Comparison of ENCODE assay signal across 16 cellular contexts in genomic region chr12:74794522-74794921, GRCh38.
DNase-seq lines count a peak whose midpoint lies in the region; ATAC-seq, FAIRE-seq and TF ChIP-seq lines count a peak whose summit lies in the region.
"Had no signal": no experiment of that assay in that cellular context is flagged by ENCODE, and none has a peak within 500 bp of the region (broad histone marks: within the 10 kb centered on the region; RNA-seq: fewer than 3 reads in every experiment).

No MANE protein-coding gene starts in this region.

- ATAC-seq in psoas muscle, result no peak

- no peaks in the 10 kb centered on the region for H3K79me1 ChIP-seq in mesenchymal stem cell (replicated peaks; ENCODE audit: low read length, poor library complexity, severe bottlenecking)

- no peak overlapping the region for H3K4ac ChIP-seq in mesenchymal stem cell (ENCODE audit: low read depth in 1 of 2, low read length in 2 of 2)

- WGBS in mesenchymal stem cell, result no CpG with 5 or more reads among the region's 4 CpGs
- WGBS in psoas muscle, 3 donors, result 82 to 88% (median 85%) methylated on average over 4 of the region's 4 CpGs

- no peak overlapping the region for H2BK15ac ChIP-seq in mesenchymal stem cell (ENCODE audit: low read depth, poor library complexity, severe bottlenecking)

- no peak overlapping the region for H2AFZ ChIP-seq in mesenchymal stem cell (ENCODE audit: low read depth, low read length)

- no peak overlapping the region for H4K91ac ChIP-seq in mesenchymal stem cell (ENCODE audit: low read length)

- H4K8ac ChIP-seq in mesenchymal stem cell (ENCODE audit: low read length), result no peak overlapping the region

- H2BK12ac ChIP-seq in mesenchymal stem cell (ENCODE audit: low read length in 2 of 2), result no peak overlapping the region

- intact Hi-C loops in psoas muscle (cut with DNase I), result no loop called here

- peak; percentile 71 for FAIRE-seq in D721Med (lab: Jason Lieb, UNC)
- FAIRE-seq: GM12892 had no signal

- no peaks in the 10 kb centered on the region for H3K27me3 ChIP-seq in mesenchymal stem cell (ENCODE audit: control insufficient read depth in 1 of 2, insufficient read depth in 1 of 2, low read length in 2 of 2)
- H3K27me3 ChIP-seq in psoas muscle (ENCODE audit: insufficient read depth in 3 of 3, low read length in 2 of 3), result no peaks in the 10 kb centered on the region

- no peak overlapping the region for H3K23ac ChIP-seq in mesenchymal stem cell (ENCODE audit: low read length in 2 of 2)

- no peak overlapping the region for H3K14ac ChIP-seq in mesenchymal stem cell (ENCODE audit: low read length in 2 of 2)

- no peak overlapping the region for H3K18ac ChIP-seq in mesenchymal stem cell (ENCODE audit: low read depth in 1 of 2, low read length in 2 of 2)

- TF ChIP-seq CTCF in D721Med (IDR thresholded peaks at IDR 0.05; ENCODE audit: insufficient read depth, missing control alignments) (no peak), psoas muscle (IDR thresholded peaks at IDR 0.05) (no peak)

- H2BK120ac ChIP-seq in mesenchymal stem cell (ENCODE audit: low read depth, low read length), result no peak overlapping the region

- H2AK5ac ChIP-seq in mesenchymal stem cell (ENCODE audit: low read length, severe bottlenecking), result no peak overlapping the region

- no peaks in the 10 kb centered on the region for H3K36me3 ChIP-seq in mesenchymal stem cell (ENCODE audit: control insufficient read depth in 1 of 2, insufficient read depth in 2 of 2, low read depth in 1 of 2, low read length in 2 of 2)
- no peaks in the 10 kb centered on the region for H3K36me3 ChIP-seq in psoas muscle (ENCODE audit: insufficient read depth in 1 of 2, low read depth in 1 of 2)

- H3K4me1 ChIP-seq in mesenchymal stem cell (ENCODE audit: control insufficient read depth, insufficient read depth, low read depth, low read length) (no peaks in the 10 kb centered on the region), psoas muscle (no peaks in the 10 kb centered on the region)

- H3K4me2 ChIP-seq in mesenchymal stem cell (ENCODE audit: low read length, poor library complexity, severe bottlenecking), result no peak overlapping the region

- H3K9ac ChIP-seq in mesenchymal stem cell (ENCODE audit: low read length), result no peak overlapping the region

- DNase-seq in D721Med (ENCODE audit: insufficient read length, low spot score) (no peak), M059J (ENCODE audit: low read depth) (peak; percentile 17), amniotic epithelial cell (ENCODE audit: low read depth) (peak; percentile 7), mesenchymal stem cell (peak; percentile 32), NOMO-1 treated with dmso at 0.1 percent for 144 hours (lab: John Stamatoyannopoulos, UW; ENCODE audit: unreplicated experiment) (no peak), psoas muscle (no peak), middle frontal gyrus (ENCODE audit: extremely low spot score, low spot score) (no peak)
- DNase-seq: DMS79, GDM1, GOT3, NCI-H1092, NCI-H1694, NCI-H446 treated with DMSO at 0.1 percent for 48 hours, NCI-H774, SIG-M5 had no signal

- H3K4me3 ChIP-seq in mesenchymal stem cell (ENCODE audit: insufficient read depth in 1 of 2, low read depth in 1 of 2, low read length in 2 of 2) (no peak overlapping the region), psoas muscle (no peak overlapping the region)

- H3K9me3 ChIP-seq in mesenchymal stem cell (ENCODE audit: control insufficient read depth, low read length) (no peaks in the 10 kb centered on the region), psoas muscle (no peaks in the 10 kb centered on the region)

- H3K27ac ChIP-seq in mesenchymal stem cell (ENCODE audit: low read length, poor library complexity, severe bottlenecking) (no peak overlapping the region), psoas muscle (no peak overlapping the region)

- no peak overlapping the region for H2BK5ac ChIP-seq in mesenchymal stem cell (ENCODE audit: low read depth, low read length, poor library complexity, severe bottlenecking)

Comparison
In these comparisons a context has a peak if more than half of its experiments do, and no peak if none do; other contexts are left out.
1. DNase-seq: peak in M059J (single experiment), amniotic epithelial cell (single experiment) and mesenchymal stem cell (single experiment); none in D721Med (single experiment), NOMO-1 treated with dmso at 0.1 percent for 144 hours (single experiment), psoas muscle (0 of 2) and middle frontal gyrus (single experiment).